1 cellular context compared by ENCODE assay signal in genomic region chr16:27198451-27199234, GRCh38.
TF ChIP-seq lines count a peak whose summit lies in the region.

No MANE protein-coding gene starts in this region.

TF ChIP-seq in K562, 482 proteins besides CTCF, POLR2A, EP300 and RAD21 (continued from another document and continues in another):
- TF ChIP-seq ZNF165 (CRISPR knock-in tag; IDR thresholded peaks at IDR 0.05; ENCODE audit: borderline replicate concordance) (no peak), BACH1 (tag; IDR thresholded peaks at IDR 0.05) (peak; percentile 72), THRAP3 (IDR thresholded peaks at IDR 0.05; ENCODE audit: borderline replicate concordance) (no peak), HMG20B (CRISPR knock-in tag; IDR thresholded peaks at IDR 0.05) (no peak), TFAM (CRISPR knock-in tag; conservative IDR thresholded peaks at IDR 0.05) (no peak), SMAD4 (CRISPR knock-in tag; conservative IDR thresholded peaks at IDR 0.05) (0 out of 2 replicates have a peak, but pooled peaks have one; percentile 41), ZNF586 (CRISPR knock-in tag; conservative IDR thresholded peaks at IDR 0.05) (no peak), SMARCB1 (IDR thresholded peaks at IDR 0.05; ENCODE audit: insufficient read length, low read depth) (no peak), POLR3A (IDR thresholded peaks at IDR 0.05; ENCODE audit: borderline replicate concordance, extremely low read depth, insufficient read depth, insufficient read length) (no peak), TAF7 (tag; IDR thresholded peaks at IDR 0.05) (peak; percentile 88), BRD9 (IDR thresholded peaks at IDR 0.05; ENCODE audit: low read depth, partially characterized antibody) (peak; percentile 55), SREBF1 (IDR thresholded peaks at IDR 0.05; ENCODE audit: borderline replicate concordance, low read depth, low read length) (no peak), MCM7 (IDR thresholded peaks at IDR 0.05) (no peak), ZSCAN29 (IDR thresholded peaks at IDR 0.05) (no peak), HINFP (tag; conservative IDR thresholded peaks at IDR 0.05; ENCODE audit: low read depth) (no peak), BRF2 (IDR thresholded peaks at IDR 0.05; ENCODE audit: borderline replicate concordance, insufficient read depth, insufficient read length) (no peak), KAT2B (IDR thresholded peaks at IDR 0.05; ENCODE audit: low read depth, low read length) (no peak), ZNF143 (CRISPR knock-in tag; IDR thresholded peaks at IDR 0.05) (no peak), ZBTB49 (CRISPR knock-in tag; IDR thresholded peaks at IDR 0.05; ENCODE audit: borderline replicate concordance) (no peak), ZNF175 (CRISPR knock-in tag; IDR thresholded peaks at IDR 0.05; ENCODE audit: low read depth) (no peak), PHTF2 (CRISPR knock-in tag; IDR thresholded peaks at IDR 0.05) (no peak), NKRF (IDR thresholded peaks at IDR 0.05; ENCODE audit: borderline replicate concordance) (no peak), ZKSCAN8 (CRISPR knock-in tag; IDR thresholded peaks at IDR 0.05) (no peak), RBM39 (optimal IDR thresholded peaks at IDR 0.05; ENCODE audit: low read depth, low read length) (no peak), COPS2 (conservative IDR thresholded peaks at IDR 0.05) (no peak), ZNF121 (CRISPR knock-in tag; conservative IDR thresholded peaks at IDR 0.05) (no peak), PKNOX1 (IDR thresholded peaks at IDR 0.05) (peak; percentile 60), ATF3 (IDR thresholded peaks at IDR 0.05) (no peak), ATF3 (CRISPR knock-in tag; conservative IDR thresholded peaks at IDR 0.05) (no peak), ZNF551 (CRISPR knock-in tag; IDR thresholded peaks at IDR 0.05) (no peak), NR4A1 (CRISPR knock-in tag; IDR thresholded peaks at IDR 0.05) (no peak), NR4A1 (tag; IDR thresholded peaks at IDR 0.05) (peak; percentile 35; the same call in 1 of the 2 replicates), TEAD2 (tag; IDR thresholded peaks at IDR 0.05) (no peak), SNRNP70 (optimal IDR thresholded peaks at IDR 0.05; ENCODE audit: low read depth, low read length) (no peak), PHB (CRISPR knock-in tag; IDR thresholded peaks at IDR 0.05) (no peak), ELF1 (tag; IDR thresholded peaks at IDR 0.05) (no peak), ZBTB1 (CRISPR knock-in tag; IDR thresholded peaks at IDR 0.05; ENCODE audit: borderline replicate concordance, low read depth) (no peak), CREB3 (tag; conservative IDR thresholded peaks at IDR 0.05; ENCODE audit: low read depth) (peak; percentile 65; the same call in 1 of the 2 replicates), PRDM10 (IDR thresholded peaks at IDR 0.05; ENCODE audit: partially characterized antibody) (peak; percentile 47), SMARCA4 (IDR thresholded peaks at IDR 0.05) (no peak), NELFE (IDR thresholded peaks at IDR 0.05; ENCODE audit: insufficient read depth, insufficient read length) (no peak), GTF2E2 (tag; IDR thresholded peaks at IDR 0.05) (0 out of 2 replicates have a peak, but pooled peaks have one; percentile 43), NFIC (IDR thresholded peaks at IDR 0.05) (0 out of 2 replicates have a peak, but pooled peaks have one; percentile 30), TAF9B (IDR thresholded peaks at IDR 0.05; ENCODE audit: partially characterized antibody) (peak; percentile 62), ZNF41 (CRISPR knock-in tag; conservative IDR thresholded peaks at IDR 0.05) (no peak), KLF1 (tag; IDR thresholded peaks at IDR 0.05) (no peak), KLF6 (CRISPR knock-in tag; IDR thresholded peaks at IDR 0.05; ENCODE audit: borderline replicate concordance) (no peak), DMBX1 (CRISPR knock-in tag; IDR thresholded peaks at IDR 0.05; ENCODE audit: borderline replicate concordance) (0 out of 2 replicates have a peak, but pooled peaks have one; percentile 53), ZNF224 (CRISPR knock-in tag; IDR thresholded peaks at IDR 0.05) (no peak), E2F4 (CRISPR knock-in tag; IDR thresholded peaks at IDR 0.05; ENCODE audit: low read depth) (no peak), HMGN3 (IDR thresholded peaks at IDR 0.05; ENCODE audit: borderline replicate concordance, extremely low read depth, insufficient read length, low read depth, low read length) (no peak), ZFP1 (CRISPR knock-in tag; IDR thresholded peaks at IDR 0.05) (no peak), ZNF280B (CRISPR knock-in tag; IDR thresholded peaks at IDR 0.05) (no peak)
